Comparison of ENCODE assay signal across 1 cellular context in the genomic region with DNA sequence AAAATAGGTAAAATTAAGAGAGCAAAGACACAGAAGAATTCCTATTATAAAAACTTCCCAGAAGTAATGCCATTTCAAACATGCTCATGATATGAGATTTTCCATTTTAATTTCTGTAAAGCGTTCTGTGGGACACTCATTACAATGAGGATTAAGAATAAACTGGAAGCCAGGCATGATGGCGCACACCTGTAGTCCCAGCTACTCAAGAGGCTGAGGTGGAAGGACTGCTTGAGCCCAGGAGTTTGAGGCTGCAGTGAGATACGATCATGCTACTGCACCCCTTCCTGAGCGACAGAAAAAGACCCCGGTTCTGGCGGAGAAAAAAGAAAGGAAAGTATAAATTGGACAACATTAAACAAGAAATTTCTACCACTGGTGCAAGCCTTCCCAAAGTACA.
TF ChIP-seq lines count a peak whose summit lies in the region.

No MANE protein-coding gene starts in this region.

TF ChIP-seq in SK-N-SH, 30 proteins besides CTCF, POLR2A, EP300 and RAD21 (continued from another document):
- TF ChIP-seq NRF1 (IDR thresholded peaks at IDR 0.05; ENCODE audit: low read depth, low read length) = no peak
- no peak for TF ChIP-seq POLR2AphosphoS5 (IDR thresholded peaks at IDR 0.05; ENCODE audit: low read depth, low read length)
- TF ChIP-seq TCF12 (IDR thresholded peaks at IDR 0.05) = no peak
- no peak for TF ChIP-seq SIN3A (IDR thresholded peaks at IDR 0.05; ENCODE audit: borderline replicate concordance, low read depth, low read length)
- TF ChIP-seq, protein P1, sequence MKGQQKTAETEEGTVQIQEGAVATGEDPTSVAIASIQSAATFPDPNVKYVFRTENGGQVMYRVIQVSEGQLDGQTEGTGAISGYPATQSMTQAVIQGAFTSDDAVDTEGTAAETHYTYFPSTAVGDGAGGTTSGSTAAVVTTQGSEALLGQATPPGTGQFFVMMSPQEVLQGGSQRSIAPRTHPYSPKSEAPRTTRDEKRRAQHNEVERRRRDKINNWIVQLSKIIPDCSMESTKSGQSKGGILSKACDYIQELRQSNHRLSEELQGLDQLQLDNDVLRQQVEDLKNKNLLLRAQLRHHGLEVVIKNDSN (IDR thresholded peaks at IDR 0.05; ENCODE audit: borderline replicate concordance, low read depth) = no peak
